In the genomic region with DNA sequence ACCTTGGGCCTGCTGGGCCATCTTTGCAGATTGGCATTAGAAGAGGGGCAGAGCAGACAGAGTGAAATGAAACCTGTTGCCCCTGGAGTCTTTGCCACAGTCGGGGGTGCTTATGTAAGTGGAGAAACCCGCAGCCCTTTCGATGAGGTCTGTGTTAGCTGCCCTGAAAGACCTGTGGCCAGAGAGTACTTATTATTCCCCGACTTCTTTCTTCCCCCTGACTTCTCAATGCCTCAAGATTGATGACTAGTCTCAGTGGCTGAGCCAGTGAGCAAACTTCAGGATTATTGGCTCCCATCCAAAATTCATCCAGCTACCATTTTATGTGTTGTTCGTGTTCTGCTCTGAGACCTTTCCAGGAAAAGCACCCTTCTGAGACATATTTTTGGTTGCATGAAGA, we compare ENCODE assay signal across 21 cellular contexts. TPM values are rescaled to one million over a fixed set of nuclear protein-coding genes. Genes with fewer than 3 reads are reported as not detected.
"Had no signal": no experiment of that assay in that cellular context is flagged by ENCODE, and none has a peak within 500 bp of the region (broad histone marks: within the 10 kb centered on the region; RNA-seq: fewer than 3 reads in every experiment).

No MANE protein-coding gene starts in this region.

- H3K36me3 Mint-ChIP-seq: activated naive CD4-positive, alpha-beta T cell treated with anti-CD3 and anti-CD28 coated beads, Interleukin-2, amount 50 U/mL, for 72 hours; memory B cell; naive thymus-derived CD8-positive, alpha-beta T cell; stimulated activated effector memory CD8-positive, alpha-beta T cell treated with anti-CD3 and anti-CD28 coated beads, Interleukin-12 subunit alpha, Interleukin-12 subunit beta, amount 100 ng/mL, for 72 hours had no signal

- FAIRE-seq: frontal cortex, islet of Langerhans had no signal

- H3K9me3 ChIP-seq: left lung, neutrophil, transverse colon had no signal

- H3K4me1 Mint-ChIP-seq: activated CD4-positive, alpha-beta T cell treated with anti-CD3 and anti-CD28 coated beads, Interleukin-2, amount 10 ng/mL, durations not matched to agents 7 days and 5 days; memory B cell; naive thymus-derived CD8-positive, alpha-beta T cell; stimulated activated effector memory CD8-positive, alpha-beta T cell treated with anti-CD3 and anti-CD28 coated beads, Interleukin-12 subunit alpha, Interleukin-12 subunit beta, amount 100 ng/mL, for 72 hours had no signal

- H3K4me1 ChIP-seq: left lung, transverse colon had no signal

- H3K4me3 ChIP-seq: left lung, transverse colon had no signal

- H3K4me3 Mint-ChIP-seq: activated CD4-positive, alpha-beta T cell treated with anti-CD3 and anti-CD28 coated beads, Interleukin-2, amount 10 ng/mL, durations not matched to agents 7 days and 5 days; activated T-cell treated with anti-CD3 and anti-CD28 coated beads, Interleukin-2, amount 50 U/mL, for 72 hours; dendritic cell treated with granulocyte-macrophage colony-stimulating factor and Interleukin-4, amounts not matched to agents 40 ng/mL and 50 ng/mL, for 4 days; effector memory CD8-positive, alpha-beta T cell; memory B cell; naive thymus-derived CD8-positive, alpha-beta T cell; stimulated activated effector memory CD8-positive, alpha-beta T cell treated with anti-CD3 and anti-CD28 coated beads, Interleukin-12 subunit alpha, Interleukin-12 subunit beta, amount 100 ng/mL, for 72 hours; T-helper 2 cell treated with Interferon-gamma antibody and Interleukin-4, amounts not matched to agents 5 μg/mL and 100 μg/mL, for 36 hours had no signal

- H3K27ac ChIP-seq: left lung, neutrophil, transverse colon had no signal

- H3K27ac Mint-ChIP-seq: activated CD4-positive, alpha-beta T cell treated with anti-CD3 and anti-CD28 coated beads, Interleukin-2, amount 10 ng/mL, durations not matched to agents 7 days and 5 days; activated naive CD4-positive, alpha-beta T cell treated with anti-CD3 and anti-CD28 coated beads, Interleukin-2, amount 50 U/mL, for 72 hours; activated T-cell treated with anti-CD3 and anti-CD28 coated beads, Interleukin-2, amount 50 U/mL, for 72 hours; dendritic cell treated with granulocyte-macrophage colony-stimulating factor and Interleukin-4, amounts not matched to agents 40 ng/mL and 50 ng/mL, for 4 days; effector memory CD8-positive, alpha-beta T cell; memory B cell; naive thymus-derived CD8-positive, alpha-beta T cell; stimulated activated effector memory CD8-positive, alpha-beta T cell treated with anti-CD3 and anti-CD28 coated beads, Interleukin-12 subunit alpha, Interleukin-12 subunit beta, amount 100 ng/mL, for 72 hours; T-helper 2 cell treated with Interferon-gamma antibody and Interleukin-4, amounts not matched to agents 5 μg/mL and 100 μg/mL, for 36 hours had no signal

- DNase-seq: activated CD4-positive, alpha-beta T cell treated with anti-CD3 and anti-CD28 coated beads, Interleukin-2, amount 10 ng/mL, durations not matched to agents 7 days and 5 days; activated CD4-positive, CD25-positive, alpha-beta regulatory T cell; activated CD8-positive, alpha-beta memory T cell treated with anti-CD3 and anti-CD28 coated beads, Interleukin-2, amount 50 U/mL, for 48 hours; activated gamma-delta T cell; activated T-cell treated with anti-CD3 and anti-CD28 coated beads, Interleukin-2, amount 50 U/mL, for 72 hours; amniotic stem cell; cerebellar nuclear complex; effector memory CD8-positive, alpha-beta T cell; left lung; naive thymus-derived CD8-positive, alpha-beta T cell; retina; SW 1271; transverse colon had no signal

- H3K36me3 ChIP-seq: left lung, neutrophil, transverse colon had no signal

- H3K9me3 Mint-ChIP-seq: activated CD4-positive, alpha-beta T cell treated with anti-CD3 and anti-CD28 coated beads, Interleukin-2, amount 10 ng/mL, durations not matched to agents 7 days and 5 days; activated naive CD4-positive, alpha-beta T cell treated with anti-CD3 and anti-CD28 coated beads, Interleukin-2, amount 50 U/mL, for 72 hours; activated T-cell treated with anti-CD3 and anti-CD28 coated beads, Interleukin-2, amount 50 U/mL, for 72 hours; dendritic cell treated with granulocyte-macrophage colony-stimulating factor and Interleukin-4, amounts not matched to agents 40 ng/mL and 50 ng/mL, for 4 days; memory B cell; stimulated activated effector memory CD8-positive, alpha-beta T cell treated with anti-CD3 and anti-CD28 coated beads, Interleukin-12 subunit alpha, Interleukin-12 subunit beta, amount 100 ng/mL, for 72 hours; T-helper 2 cell treated with Interferon-gamma antibody and Interleukin-4, amounts not matched to agents 5 μg/mL and 100 μg/mL, for 36 hours had no signal

- ATAC-seq: activated naive CD4-positive, alpha-beta T cell treated with anti-CD3 and anti-CD28 coated beads, Interleukin-2, amount 50 U/mL, for 72 hours; activated T-cell treated with anti-CD3 and anti-CD28 coated beads, Interleukin-2, amount 50 U/mL, for 72 hours; effector memory CD8-positive, alpha-beta T cell; left lung; naive thymus-derived CD8-positive, alpha-beta T cell; stimulated activated effector memory CD8-positive, alpha-beta T cell treated with anti-CD3 and anti-CD28 coated beads, Interleukin-12 subunit alpha, Interleukin-12 subunit beta, amount 100 ng/mL, for 72 hours had no signal

RNA-seq across cellular contexts. Expression of gene NTRK2, which starts 7.6 kb away (rescaled TPM):
- total RNA-seq: naive thymus-derived CD8-positive, alpha-beta T cell had no signal
- polyA plus RNA-seq: naive thymus-derived CD8-positive, alpha-beta T cell had no signal
